Comparison of ENCODE assay signal across 26 cellular contexts in genomic region chr10:81847675-81848074, GRCh38. TPM values are rescaled to one million over a fixed set of nuclear protein-coding genes. Genes with fewer than 3 reads are reported as not detected.
"Had no signal": no experiment of that assay in that cellular context is flagged by ENCODE, and none has a peak within 500 bp of the region (broad histone marks: within the 10 kb centered on the region; RNA-seq: fewer than 3 reads in every experiment).

No MANE protein-coding gene starts in this region.

- ATAC-seq: effector memory CD8-positive, alpha-beta T cell; heart left ventricle; left colon; mucosa of descending colon; natural killer cell had no signal

- H3K27ac Mint-ChIP-seq: activated naive CD8-positive, alpha-beta T cell treated with anti-CD3 and anti-CD28 coated beads, Interleukin-2, amount 10 ng/mL, durations not matched to agents 7 days and 5 days; activated T-helper 1 cell treated with anti-CD3 and anti-CD28 coated beads, Interleukin-12 subunit alpha, Interleukin-12 subunit beta, Interleukin-2, Interleukin-4 antibody, amounts not matched to agents 30 ng/mL and 10 ng/mL and 1 ng/mL, durations not matched to agents 14 hours and 24 hours and 36 hours; effector memory CD8-positive, alpha-beta T cell; immature natural killer cell; natural killer cell; T-helper 2 cell treated with Interferon-gamma antibody and Interleukin-4, amounts not matched to agents 5 μg/mL and 100 μg/mL, for 36 hours had no signal

- DNase-seq: activated naive CD8-positive, alpha-beta T cell treated with anti-CD3 and anti-CD28 coated beads, Interleukin-2, amount 10 ng/mL, durations not matched to agents 7 days and 5 days; aorta; cerebellar nuclear complex; dermis blood vessel endothelial cell; effector memory CD8-positive, alpha-beta T cell; foreskin melanocyte; heart left ventricle; immature natural killer cell; left colon; mucosa of descending colon; natural killer cell; stimulated activated CD4-positive, alpha-beta T cell treated with anti-CD3 and anti-CD28 coated beads, Interleukin-4, amount 100 ng/mL, for 4 hours; stimulated activated CD8-positive, alpha-beta memory T cell treated with anti-CD3 and anti-CD28 coated beads, Interleukin-4, amount 100 ng/mL, for 48 hours; stimulated activated naive CD4-positive, alpha-beta T cell treated with Interleukin-2 at 50 U/mL for 16 hours; substantia nigra; SW 1271; uterus had no signal

- H3K9me3 Mint-ChIP-seq: activated naive CD8-positive, alpha-beta T cell treated with anti-CD3 and anti-CD28 coated beads, Interleukin-2, amount 10 ng/mL, durations not matched to agents 7 days and 5 days; activated T-helper 1 cell treated with anti-CD3 and anti-CD28 coated beads, Interleukin-12 subunit alpha, Interleukin-12 subunit beta, Interleukin-2, Interleukin-4 antibody, amounts not matched to agents 30 ng/mL and 10 ng/mL and 1 ng/mL, durations not matched to agents 14 hours and 24 hours and 36 hours; T-helper 2 cell treated with Interferon-gamma antibody and Interleukin-4, amounts not matched to agents 5 μg/mL and 100 μg/mL, for 36 hours had no signal

- H3K36me3 ChIP-seq: breast epithelium, heart left ventricle, tibial nerve, uterus had no signal

- H3K4me1 ChIP-seq: breast epithelium, heart left ventricle, tibial nerve, uterus had no signal

- H3K27me3 ChIP-seq: breast epithelium, tibial nerve, uterus had no signal

- H3K4me3 Mint-ChIP-seq: activated naive CD8-positive, alpha-beta T cell treated with anti-CD3 and anti-CD28 coated beads, Interleukin-2, amount 10 ng/mL, durations not matched to agents 7 days and 5 days; activated T-helper 1 cell treated with anti-CD3 and anti-CD28 coated beads, Interleukin-12 subunit alpha, Interleukin-12 subunit beta, Interleukin-2, Interleukin-4 antibody, amounts not matched to agents 30 ng/mL and 10 ng/mL and 1 ng/mL, durations not matched to agents 14 hours and 24 hours and 36 hours; effector memory CD8-positive, alpha-beta T cell; immature natural killer cell; natural killer cell; T-helper 2 cell treated with Interferon-gamma antibody and Interleukin-4, amounts not matched to agents 5 μg/mL and 100 μg/mL, for 36 hours had no signal

- H3K36me3 Mint-ChIP-seq: activated naive CD8-positive, alpha-beta T cell treated with anti-CD3 and anti-CD28 coated beads, Interleukin-2, amount 10 ng/mL, durations not matched to agents 7 days and 5 days; immature natural killer cell; natural killer cell had no signal

- H3K4me3 ChIP-seq: breast epithelium, heart left ventricle, lung, mucosa of descending colon, skin epidermis, tibial nerve, uterus had no signal

- H3K27ac ChIP-seq: breast epithelium, epithelial cell of prostate, heart left ventricle, skin epidermis, tibial nerve, uterus had no signal

- H3K27me3 Mint-ChIP-seq: activated naive CD8-positive, alpha-beta T cell treated with anti-CD3 and anti-CD28 coated beads, Interleukin-2, amount 10 ng/mL, durations not matched to agents 7 days and 5 days; effector memory CD8-positive, alpha-beta T cell had no signal

- H3K9me3 ChIP-seq: breast epithelium, heart left ventricle, mucosa of descending colon, tibial nerve, uterus had no signal

- H3K4me1 Mint-ChIP-seq: activated naive CD8-positive, alpha-beta T cell treated with anti-CD3 and anti-CD28 coated beads, Interleukin-2, amount 10 ng/mL, durations not matched to agents 7 days and 5 days; immature natural killer cell; natural killer cell had no signal

RNA-seq across cellular contexts. Expression of gene NRG3, which starts 27.3 kb away (rescaled TPM):
- total RNA-seq: activated CD8-positive, alpha-beta memory T cell treated with anti-CD3 and anti-CD28 coated beads for 36 hours; activated naive CD8-positive, alpha-beta T cell treated with anti-CD3 and anti-CD28 coated beads, Interleukin-2, amount 10 ng/mL, durations not matched to agents 7 days and 5 days; activated T-helper 1 cell treated with anti-CD3 and anti-CD28 coated beads, Interleukin-12 subunit alpha, Interleukin-12 subunit beta, Interleukin-2, Interleukin-4 antibody, amounts not matched to agents 30 ng/mL and 10 ng/mL and 1 ng/mL, durations not matched to agents 14 hours and 24 hours and 36 hours; fibroblast of lung; natural killer cell had no signal
- polyA plus RNA-seq: fibroblast of lung, immature natural killer cell had no signal
